Comparison of ENCODE assay signal across 8 cellular contexts in genomic region chr18:80108739-80109675, GRCh38. TPM values are rescaled to one million over a fixed set of nuclear protein-coding genes. Genes with fewer than 3 reads are reported as not detected.
A peak's percentile ranks its signal among the peaks of the same experiment; 100 is the strongest.
DNase-seq lines count a peak whose midpoint lies in the region; ATAC-seq and TF ChIP-seq lines count a peak whose summit lies in the region.

Gene ADNP2, plus strand, starts transcription at chr18:80109262. Its CDS starts 8,281 bp downstream, at chr18:80117543.

- H3K27ac ChIP-seq in ovary (peak within 1 kb of the TSS; percentile 93 to 96), thyroid gland (peak within 1 kb of the TSS; percentile 89 to 95 (median 91))

- peak; percentile 86 to 87 for ATAC-seq in activated naive CD4-positive, alpha-beta T cell treated with anti-CD3 and anti-CD28 coated beads, Interleukin-2, amount 50 U/mL, for 72 hours
- peak; percentile 89 for ATAC-seq in Right ventricle myocardium inferior

- DNase-seq in GM04504 (ENCODE audit: low read depth): peak; percentile 90
- peak; percentile 95 for DNase-seq in HFF-Myc (ENCODE audit: extremely low read depth, low read depth)
- DNase-seq in NAMALWA (ENCODE audit: low spot score): peak; percentile 93
- DNase-seq in SKM-1 (lab: John Stamatoyannopoulos, UW; ENCODE audit: unreplicated experiment): peak; percentile 84
- DNase-seq in activated naive CD4-positive, alpha-beta T cell treated with anti-CD3 and anti-CD28 coated beads, Interleukin-2, amount 50 U/mL, for 72 hours (ENCODE audit: low spot score in 2 of 2): peak; percentile 83 to 92
- DNase-seq in Right ventricle myocardium inferior (ENCODE audit: missing footprints): peak; percentile 84
- peak; percentile 75 to 86 (median 80) for DNase-seq in ovary
- DNase-seq in thyroid gland: peak; percentile 78 to 79

- TF ChIP-seq CTCF in HFF-Myc (IDR thresholded peaks at IDR 0.05; ENCODE audit: low read depth, low read length, missing control alignments): no peak
- TF ChIP-seq CTCF in ovary (IDR thresholded peaks at IDR 0.05): no peak
- no peak for TF ChIP-seq CTCF in thyroid gland (IDR thresholded peaks at IDR 0.05)

- H3K9me3 Mint-ChIP-seq in activated naive CD4-positive, alpha-beta T cell treated with anti-CD3 and anti-CD28 coated beads, Interleukin-2, amount 50 U/mL, for 72 hours: no peaks in the 10 kb centered on the region

- H3K9me3 ChIP-seq in ovary (no peaks in the 10 kb centered on the region), thyroid gland (no peaks in the 10 kb centered on the region)

- H3K4me1 ChIP-seq in ovary (ENCODE audit: insufficient read depth): peaks cover 2% of the 10 kb centered on the region
- H3K4me1 ChIP-seq in thyroid gland: peaks cover 9 to 13% of the 10 kb centered on the region in 2 donors

- TF ChIP-seq EP300 in ovary (IDR thresholded peaks at IDR 0.05): no peak

- TF ChIP-seq POLR2A in ovary (IDR thresholded peaks at IDR 0.05) (peak; percentile 42), thyroid gland (IDR thresholded peaks at IDR 0.05) (peak in 1 of 2 donors; percentile 61)

- no peaks in the 10 kb centered on the region for H3K27me3 ChIP-seq in ovary
- H3K27me3 ChIP-seq in thyroid gland: no peaks in the 10 kb centered on the region

- H3K4me3 ChIP-seq in HFF-Myc (replicated peaks; ENCODE audit: low read depth, low read length) (peak within 1 kb of the TSS; percentile 49), ovary (peak within 1 kb of the TSS; percentile 66), thyroid gland (replicated peaks in 1 of 3) (peak within 1 kb of the TSS; percentile 8 to 52 (median 42))

- peaks cover 10 to 11% of the 10 kb centered on the region in 2 donors for H3K36me3 Mint-ChIP-seq in activated naive CD4-positive, alpha-beta T cell treated with anti-CD3 and anti-CD28 coated beads, Interleukin-2, amount 50 U/mL, for 72 hours

- intact Hi-C loops in Right ventricle myocardium inferior (cut with DNase I): loop anchor here (5.0 kb wide), 2 partner anchors 72 to 122 kb away; partner anchors contain the start of gene TXNL4A
- intact Hi-C loops in ovary (cut with DNase I): loop anchor here in 2 of 4 donors (5.0 to 10.0 kb wide), 2 partner anchors 74 to 77 kb away; partner anchors contain the start of gene RBFA (in 2 of the 2)
- intact Hi-C loops in thyroid gland (cut with DNase I): no loop called here

- H3K36me3 ChIP-seq in ovary (no peaks in the 10 kb centered on the region), thyroid gland (no peaks in the 10 kb centered on the region)

- 2 to 4% (median 3%) methylated on average over 43 to 75 of the region's 76 CpGs for WGBS in ovary, 3 donors
- 9 to 24% methylated on average over 1 to 20 of the region's 76 CpGs for WGBS in thyroid gland, 2 donors

- H3K27ac Mint-ChIP-seq in activated naive CD4-positive, alpha-beta T cell treated with anti-CD3 and anti-CD28 coated beads, Interleukin-2, amount 50 U/mL, for 72 hours: peak within 1 kb of the TSS; percentile 93

RNA-seq across cellular contexts. Expression of gene ADNP2, which starts in this region (rescaled TPM):
- total RNA-seq in activated naive CD4-positive, alpha-beta T cell treated with anti-CD3 and anti-CD28 coated beads, Interleukin-2, amount 50 U/mL, for 72 hours: 10 to 100 TPM; 27.6 to 37.3 TPM
- total RNA-seq in Right ventricle myocardium inferior (7.4 TPM), ovary (10 to 100 TPM; 11.5 to 24.6 (median 17.0) TPM), thyroid gland (10 to 100 TPM; 16.4 to 28.4 (median 17.8) TPM)
- 10 to 100 TPM in 1 of 2 donors, 1 to 10 TPM in 1; 6.7 to 16.7 TPM for polyA plus RNA-seq in ovary

Comparison
In these comparisons a context has a peak if more than half of its experiments do, and no peak if none do; other contexts are left out.
1. Peak in every context shown above with its lines: DNase-seq, ATAC-seq, H3K4me3 ChIP-seq and H3K27ac ChIP-seq.